10 cellular contexts compared by ENCODE assay signal in genomic region chr17:45364531-45365390, GRCh38. TPM values are rescaled to one million over a fixed set of nuclear protein-coding genes. Genes with fewer than 3 reads are reported as not detected.
A peak's percentile ranks its signal among the peaks of the same experiment; 100 is the strongest.
DNase-seq lines count a peak whose midpoint lies in the region; ATAC-seq and TF ChIP-seq lines count a peak whose summit lies in the region.
"Had no signal": no experiment of that assay in that cellular context is flagged by ENCODE, and none has a peak within 500 bp of the region (broad histone marks: within the 10 kb centered on the region; RNA-seq: fewer than 3 reads in every experiment).

No MANE protein-coding gene starts in this region.

- peaks cover 3% of the 10 kb centered on the region; the same call in 1 of the 3 replicates for H3K36me3 Mint-ChIP-seq in GM23338 (ENCODE audit: low read depth)

- peak overlapping the region; percentile 89 for H3K27ac ChIP-seq in GM23338 (ENCODE audit: low read depth)
- H3K27ac ChIP-seq in RWPE2 (ENCODE audit: poor library complexity, severe bottlenecking), result no peak overlapping the region
- H3K27ac ChIP-seq in iPS-20b (ENCODE audit: low read length), result peak overlapping the region; percentile 63
- H3K27ac ChIP-seq in SJCRH30, result no peak overlapping the region
- H3K27ac ChIP-seq in tibial artery, result no peak overlapping the region
- H3K27ac ChIP-seq: SJSA1 had no signal

- H3K9me3 Mint-ChIP-seq in GM23338, result no peaks in the 10 kb centered on the region; the same call in 2 of the 3 replicates

- TF ChIP-seq CTCF in GM23338 (conservative IDR thresholded peaks at IDR 0.05; ENCODE audit: low read depth in 2 of 2), result no peak
- no peak for TF ChIP-seq CTCF in RWPE2 (IDR thresholded peaks at IDR 0.05; ENCODE audit: poor library complexity, severe bottlenecking)
- no peak for TF ChIP-seq CTCF in foreskin fibroblast (IDR thresholded peaks at IDR 0.05; ENCODE audit: low read depth, low read length)
- no peak for TF ChIP-seq CTCF in tibial artery (IDR thresholded peaks at IDR 0.05)

- peaks cover 23% of the 10 kb centered on the region for H3K4me1 ChIP-seq in GM23338 (ENCODE audit: insufficient read depth)
- no peaks in the 10 kb centered on the region for H3K4me1 ChIP-seq in RWPE2 (ENCODE audit: insufficient read depth, poor library complexity, severe bottlenecking)
- H3K4me1 ChIP-seq in iPS-20b (ENCODE audit: insufficient read depth, low read length), result peaks cover 5% of the 10 kb centered on the region; the same call in 1 of the 2 replicates
- peaks cover 3% of the 10 kb centered on the region; the same call in 1 of the 2 replicates for H3K4me1 ChIP-seq in SJCRH30
- no peaks in the 10 kb centered on the region for H3K4me1 ChIP-seq in tibial artery

- peak overlapping the region; percentile 26 for H3K4me3 Mint-ChIP-seq in GM23338

- H4K20me1 ChIP-seq in GM23338 (replicated peaks; ENCODE audit: insufficient read depth), result no peaks in the 10 kb centered on the region

- H3K4me1 Mint-ChIP-seq in GM23338, result peaks cover 37% of the 10 kb centered on the region

- ATAC-seq in GM23338 (peak; percentile 98), RWPE2 (ENCODE audit: low read depth) (0 out of 3 replicates have a peak, but pooled peaks have one; percentile 23), HG03354 (IDR thresholded peaks at IDR 0.05; ENCODE audit: poor library complexity, severe bottlenecking, unreplicated experiment) (no peak)

- no peak overlapping the region; the same call in 1 of the 2 replicates for H3K4me3 ChIP-seq in GM23338
- no peak overlapping the region for H3K4me3 ChIP-seq in RWPE2 (ENCODE audit: severe bottlenecking)
- no peak overlapping the region for H3K4me3 ChIP-seq in iPS-20b (ENCODE audit: low read length)
- H3K4me3 ChIP-seq in foreskin fibroblast (ENCODE audit: low read depth in 1 of 2, low read length in 2 of 2), result no peak overlapping the region
- no peak overlapping the region for H3K4me3 ChIP-seq in SJCRH30
- H3K4me3 ChIP-seq in tibial artery, result no peak overlapping the region
- H3K4me3 ChIP-seq: SJSA1 had no signal

- peak overlapping the region; percentile 55 for H3K4me2 ChIP-seq in GM23338

- peaks cover 23% of the 10 kb centered on the region for H3K27me3 Mint-ChIP-seq in GM23338 (ENCODE audit: insufficient read depth, low read depth, poor library complexity)

- H3K27me3 ChIP-seq in GM23338 (ENCODE audit: insufficient read depth), result no peaks in the 10 kb centered on the region
- no peaks in the 10 kb centered on the region for H3K27me3 ChIP-seq in RWPE2 (ENCODE audit: insufficient read depth, poor library complexity, severe bottlenecking)
- H3K27me3 ChIP-seq in iPS-20b (ENCODE audit: insufficient read depth, low read length), result no peaks in the 10 kb centered on the region
- no peaks in the 10 kb centered on the region for H3K27me3 ChIP-seq in SJCRH30
- peaks cover 0 to 17% of the 10 kb centered on the region in 2 donors for H3K27me3 ChIP-seq in tibial artery
- H3K27me3 ChIP-seq: SJSA1 had no signal

- H3K9me2 ChIP-seq in GM23338 (ENCODE audit: insufficient read depth), result peaks cover 5% of the 10 kb centered on the region; the same call in 1 of the 2 replicates

- no peak overlapping the region for H2AFZ ChIP-seq in GM23338

- peak overlapping the region; percentile 65; the same call in 1 of the 2 replicates for H3K9ac ChIP-seq in iPS-20b (ENCODE audit: low read depth, low read length)

- DNase-seq in ACHN (peak; percentile 15), GM23338 (ENCODE audit: low spot score) (peak; percentile 99), RWPE2 (ENCODE audit: low spot score) (peak; percentile 28), foreskin fibroblast (no peak), SJCRH30 (no peak), tibial artery (no peak)
- DNase-seq: DMS 273 treated with DMSO at 0.1 percent for 48 hours had no signal

- H3K9me3 ChIP-seq in RWPE2 (ENCODE audit: severe bottlenecking) (no peaks in the 10 kb centered on the region), iPS-20b (ENCODE audit: insufficient read depth, low read depth, low read length) (no peaks in the 10 kb centered on the region), SJCRH30 (replicated peaks) (no peaks in the 10 kb centered on the region), tibial artery (no peaks in the 10 kb centered on the region)
- H3K9me3 ChIP-seq: SJSA1 had no signal

- H3F3A ChIP-seq in GM23338 (replicated peaks; ENCODE audit: low read depth), result peaks cover 4% of the 10 kb centered on the region; the same call in 1 of the 2 replicates

- peak overlapping the region; percentile 95 for H3K27ac Mint-ChIP-seq in GM23338

- in situ Hi-C loops in ACHN (cut with HindIII; ENCODE audit: low pct_ligation_motif_present, low pct_unique_long_range_greater_than_20kb, low sequenced_read_pairs), result no loop called here

- H3K79me2 ChIP-seq in GM23338 (replicated peaks; ENCODE audit: insufficient read depth), result no peaks in the 10 kb centered on the region

- H3K36me3 ChIP-seq in GM23338 (ENCODE audit: insufficient read depth) (no peaks in the 10 kb centered on the region), RWPE2 (ENCODE audit: low read depth) (no peaks in the 10 kb centered on the region), iPS-20b (ENCODE audit: insufficient read depth, low read depth, low read length) (no peaks in the 10 kb centered on the region), SJCRH30 (no peaks in the 10 kb centered on the region), tibial artery (no peaks in the 10 kb centered on the region)
- H3K36me3 ChIP-seq: SJSA1 had no signal

- intact Hi-C loops in tibial artery (cut with DNase I; ENCODE audit: low total_unique reads), result no loop called here

TF ChIP-seq in GM23338, 12 proteins besides CTCF, POLR2A, EP300 and RAD21 (continues in another document):
- TF ChIP-seq NANOG (IDR thresholded peaks at IDR 0.05; ENCODE audit: borderline replicate concordance), result peak; percentile 30; the same call in 1 of the 2 replicates
- no peak for TF ChIP-seq ZNF462 (CRISPR knock-in tag; IDR thresholded peaks at IDR 0.05)

RNA-seq across cellular contexts. Expression of gene MAP3K14, which starts 47.9 kb away (rescaled TPM):
- total RNA-seq in GM23338 (2014; rRNA removed; shearing (Covaris generic)), result 3.9 and 4.9 TPM in 2 replicates
- polyA plus RNA-seq in GM23338 (2016; fragmentation: Nextera tagmentation; extraction: Ambion mirVana), result 1.3 and 1.4 TPM in 2 replicates
- total RNA-seq in SJCRH30 (2014; rRNA removed; shearing (Covaris generic)), result 3.9 and 4.7 TPM in 2 replicates

Comparison
In these comparisons a context has a peak if more than half of its experiments do, and no peak if none do; other contexts are left out.
1. DNase-seq: peak in ACHN (single experiment), GM23338 (single experiment) and RWPE2 (single experiment); none in foreskin fibroblast (0 of 2), SJCRH30 (0 of 2) and tibial artery (0 of 2).
2. H3K27ac ChIP-seq: peak in GM23338 (single experiment) and iPS-20b (single experiment); none in RWPE2 (single experiment), SJCRH30 (single experiment) and tibial artery (0 of 2).